In the genomic region with DNA sequence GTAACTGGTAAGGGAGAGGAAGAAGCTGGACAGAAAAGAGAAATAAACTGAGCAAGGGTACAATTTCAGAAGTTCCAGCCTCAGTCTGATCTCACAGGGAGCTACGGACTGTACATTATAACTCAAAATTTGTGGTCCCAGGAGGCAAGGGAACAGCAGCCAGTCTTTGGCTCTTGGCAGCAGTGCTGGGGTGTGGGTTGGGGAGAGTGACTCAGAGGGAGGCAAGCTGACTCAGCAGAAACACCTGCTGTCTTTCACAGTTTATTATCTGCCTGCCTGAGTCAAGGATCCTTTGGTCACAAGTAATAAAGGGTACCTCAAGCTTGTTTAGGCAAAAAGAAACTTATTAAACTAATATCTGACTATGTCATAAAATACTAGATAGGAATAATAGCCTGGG, we compare ENCODE assay signal across 14 cellular contexts.
DNase-seq lines count a peak whose midpoint lies in the region; ATAC-seq, FAIRE-seq and TF ChIP-seq lines count a peak whose summit lies in the region.
"Had no signal": no experiment of that assay in that cellular context is flagged by ENCODE, and none has a peak within 500 bp of the region (broad histone marks: within the 10 kb centered on the region; RNA-seq: fewer than 3 reads in every experiment).

No MANE protein-coding gene starts in this region.

- H3K4me3 ChIP-seq in A549 (no peak overlapping the region), astrocyte (ENCODE audit: insufficient read depth, low read depth, low read length) (no peak overlapping the region)

- H3K4me1 Mint-ChIP-seq in astrocyte (ENCODE audit: low read depth, unreplicated experiment), result peaks cover 22% of the 10 kb centered on the region
- H3K4me1 Mint-ChIP-seq: immature natural killer cell; stimulated activated memory B cell treated with anti-CD40 and anti-IgM and Interleukin-4, amounts not matched to agents 10 μg/mL and 1 μg/mL and 100 μg/mL, for 72 hours had no signal

- H3K27me3 Mint-ChIP-seq in astrocyte (ENCODE audit: low read depth, unreplicated experiment), result no peaks in the 10 kb centered on the region
- H3K27me3 Mint-ChIP-seq: effector memory CD8-positive, alpha-beta T cell; stimulated activated memory B cell treated with anti-CD40 and anti-IgM and Interleukin-4, amounts not matched to agents 10 μg/mL and 1 μg/mL and 100 μg/mL, for 72 hours had no signal

- no peaks in the 10 kb centered on the region for H4K20me1 ChIP-seq in astrocyte (ENCODE audit: insufficient read depth, low read length)

- CTCF ChIA-PET in A549 (lab: Yijun Ruan, JAX), result interaction anchor here (1.8 kb wide), 1 partner anchor 10 kb away, joined by 4 read pairs; no protein-coding TSS in a partner anchor

- no peak for TF ChIP-seq RAD21 in A549 (conservative IDR thresholded peaks at IDR 0.05 in 1 of 2, IDR thresholded peaks at IDR 0.05 in 1 of 2)

- FAIRE-seq in A549 (lab: Jason Lieb, UNC) (no peak), astrocyte (lab: Jason Lieb, UNC) (no peak)

- H3K4me2 ChIP-seq in A549 (no peak overlapping the region), astrocyte (ENCODE audit: low read length) (no peak overlapping the region)

- no peak overlapping the region for H2AFZ ChIP-seq in astrocyte (ENCODE audit: low read depth, low read length)

- DNase-seq in A549 (ENCODE audit: low read depth in 1 of 2, low spot score in 1 of 2) (no peak), HS-27A (ENCODE audit: low read depth) (peak; percentile 12), astrocyte (ENCODE audit: low read depth) (peak; percentile 67), iris pigment epithelial cell (ENCODE audit: low read depth) (peak; percentile 10), NCI-H2196 (lab: John Stamatoyannopoulos, UW; ENCODE audit: unreplicated experiment) (no peak), NCI-H146 treated with DMSO at 0.1 percent for 48 hours (lab: John Stamatoyannopoulos, UW; ENCODE audit: unreplicated experiment) (no peak), substantia nigra (lab: John Stamatoyannopoulos, UW) (no peak)
- DNase-seq: effector memory CD8-positive, alpha-beta T cell; immature natural killer cell; NCI-H1105 treated with DMSO at 0.1 percent for 48 hours; NCI-H82 had no signal

- H3K9me3 ChIP-seq in A549 (0 out of 3 replicates have a peak, but pooled peaks cover 7% of the 10 kb centered on the region), astrocyte (ENCODE audit: insufficient read depth, low read depth, low read length) (no peaks in the 10 kb centered on the region)

- no peak overlapping the region for H3K9ac ChIP-seq in astrocyte (ENCODE audit: low read length)

- H3K4me3 Mint-ChIP-seq in astrocyte (ENCODE audit: unreplicated experiment), result no peak overlapping the region
- H3K4me3 Mint-ChIP-seq: effector memory CD8-positive, alpha-beta T cell; immature natural killer cell; stimulated activated memory B cell treated with anti-CD40 and anti-IgM and Interleukin-4, amounts not matched to agents 10 μg/mL and 1 μg/mL and 100 μg/mL, for 72 hours; T-helper 1 cell treated with Interleukin-12 subunit alpha and Interleukin-12 subunit beta and Interleukin-4 antibody, amounts not matched to agents 30 μg/mL and 1 μg/mL, for 36 hours had no signal

- no peaks in the 10 kb centered on the region for H3K36me3 Mint-ChIP-seq in astrocyte (ENCODE audit: low read depth, unreplicated experiment)
- H3K36me3 Mint-ChIP-seq: immature natural killer cell; stimulated activated memory B cell treated with anti-CD40 and anti-IgM and Interleukin-4, amounts not matched to agents 10 μg/mL and 1 μg/mL and 100 μg/mL, for 72 hours had no signal

- TF ChIP-seq POLR2A in A549 (IDR thresholded peaks at IDR 0.05; ENCODE audit: low read length), result no peak

- TF ChIP-seq CTCF in A549 (IDR thresholded peaks at IDR 0.05), result no peak
- no peak for TF ChIP-seq CTCF in astrocyte (IDR thresholded peaks at IDR 0.05; ENCODE audit: insufficient read depth, low read depth, low read length)

- H3K27ac ChIP-seq in A549 (no peak overlapping the region), astrocyte (ENCODE audit: low read depth, low read length) (no peak overlapping the region), substantia nigra (ENCODE audit: low read depth, low read length, poor library complexity, severe bottlenecking) (no peak overlapping the region)

- TF ChIP-seq EP300 in A549 (IDR thresholded peaks at IDR 0.05), result no peak

- H3K27ac Mint-ChIP-seq in astrocyte (ENCODE audit: unreplicated experiment), result no peak overlapping the region
- H3K27ac Mint-ChIP-seq: effector memory CD8-positive, alpha-beta T cell; immature natural killer cell; stimulated activated memory B cell treated with anti-CD40 and anti-IgM and Interleukin-4, amounts not matched to agents 10 μg/mL and 1 μg/mL and 100 μg/mL, for 72 hours; T-helper 1 cell treated with Interleukin-12 subunit alpha and Interleukin-12 subunit beta and Interleukin-4 antibody, amounts not matched to agents 30 μg/mL and 1 μg/mL, for 36 hours had no signal

- no peaks in the 10 kb centered on the region for H3K79me2 ChIP-seq in astrocyte (ENCODE audit: insufficient read depth, low read length)

- no peaks in the 10 kb centered on the region for H3K27me3 ChIP-seq in astrocyte (ENCODE audit: insufficient read depth, low read length)

- POLR2A ChIA-PET in A549 (lab: Yijun Ruan, JAX), result no interaction called here

- H3K4me1 ChIP-seq in A549, result no peaks in the 10 kb centered on the region
- H3K4me1 ChIP-seq in astrocyte (ENCODE audit: insufficient read depth, low read length), result no peaks in the 10 kb centered on the region

- H3K36me3 ChIP-seq in astrocyte (ENCODE audit: insufficient read depth, low read length), result no peaks in the 10 kb centered on the region

- H3K9me3 Mint-ChIP-seq in astrocyte (ENCODE audit: unreplicated experiment), result no peaks in the 10 kb centered on the region
- H3K9me3 Mint-ChIP-seq: stimulated activated memory B cell treated with anti-CD40 and anti-IgM and Interleukin-4, amounts not matched to agents 10 μg/mL and 1 μg/mL and 100 μg/mL, for 72 hours had no signal

- ATAC-seq in A549 (no peak), GM21723 (IDR thresholded peaks at IDR 0.05; ENCODE audit: unreplicated experiment) (no peak)
- ATAC-seq: effector memory CD8-positive, alpha-beta T cell; stimulated activated memory B cell treated with anti-CD40 and anti-IgM and Interleukin-4, amounts not matched to agents 10 μg/mL and 1 μg/mL and 100 μg/mL, for 72 hours had no signal

- 3% methylated on average over 1 of the region's 1 CpG for WGBS in A549 (ENCODE audit: missing lambda C conversion rate)

TF ChIP-seq in A549, 52 proteins besides CTCF, POLR2A, EP300 and RAD21:
- TF ChIP-seq MAFK (IDR thresholded peaks at IDR 0.05; ENCODE audit: partially characterized antibody) (peak; percentile 94), GATA3 (IDR thresholded peaks at IDR 0.05; ENCODE audit: borderline replicate concordance) (no peak)

Comparison
In these comparisons a context has a peak if more than half of its experiments do, and no peak if none do; other contexts are left out.
1. DNase-seq: peak in HS-27A (single experiment), astrocyte (single experiment) and iris pigment epithelial cell (single experiment); none in A549 (0 of 2), NCI-H2196 (single experiment), NCI-H146 treated with DMSO at 0.1 percent for 48 hours (single experiment) and substantia nigra (0 of 49).